1 cellular context compared by ENCODE assay signal in the genomic region with DNA sequence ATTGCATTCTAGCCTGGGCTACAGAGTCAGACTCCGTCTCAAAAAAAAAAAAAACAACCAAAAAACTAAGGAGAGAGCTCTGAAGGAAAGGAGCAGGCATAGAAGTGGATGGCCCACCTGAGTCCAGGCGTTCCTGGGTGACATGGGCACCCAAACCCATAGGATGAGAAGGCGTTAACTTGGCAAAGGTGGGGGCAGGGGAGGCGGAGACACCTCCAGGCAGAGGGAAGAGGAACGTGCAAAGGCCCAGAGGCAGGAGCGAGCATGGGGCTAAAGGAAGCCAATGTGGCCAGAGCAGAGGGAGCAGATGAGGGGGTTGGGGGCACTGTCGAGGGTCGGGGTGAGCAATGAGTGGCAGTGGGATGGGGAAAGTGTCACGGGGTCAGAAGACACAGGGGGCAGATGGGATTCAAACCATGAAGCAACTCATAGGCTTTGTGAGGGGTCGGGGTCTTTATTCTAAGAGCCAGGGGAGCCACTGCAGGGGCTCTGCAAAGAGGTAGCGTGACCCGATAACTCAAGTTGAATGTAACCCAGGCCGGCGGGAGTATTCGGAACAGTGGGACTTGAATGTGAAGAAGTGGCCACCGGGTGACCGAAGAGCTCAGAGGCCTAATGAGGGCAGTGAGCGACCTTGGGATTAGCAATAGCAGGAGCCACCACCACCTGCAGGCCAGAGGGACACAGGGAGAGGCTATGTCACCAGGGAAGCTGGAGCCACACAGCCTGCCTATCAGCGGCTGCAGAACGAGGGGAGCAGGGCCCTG.
TF ChIP-seq lines count a peak whose summit lies in the region.

No MANE protein-coding gene starts in this region.

TF ChIP-seq in H1, 55 proteins besides CTCF, POLR2A, EP300 and RAD21:
- no peak for TF ChIP-seq NRF1 (IDR thresholded peaks at IDR 0.05; ENCODE audit: low read depth, low read length)
- TF ChIP-seq YY1 (IDR thresholded peaks at IDR 0.05; ENCODE audit: low read depth, low read length), result no peak
- no peak for TF ChIP-seq EGR1 (IDR thresholded peaks at IDR 0.05; ENCODE audit: borderline replicate concordance, low read depth, low read length)
- no peak for TF ChIP-seq JUN (IDR thresholded peaks at IDR 0.05; ENCODE audit: low read depth, low read length)
- no peak for TF ChIP-seq ZNF274 (IDR thresholded peaks at IDR 0.05; ENCODE audit: borderline replicate concordance, extremely low read depth, low read length)
